Comparison of ENCODE assay signal across 23 cellular contexts in the genomic region with DNA sequence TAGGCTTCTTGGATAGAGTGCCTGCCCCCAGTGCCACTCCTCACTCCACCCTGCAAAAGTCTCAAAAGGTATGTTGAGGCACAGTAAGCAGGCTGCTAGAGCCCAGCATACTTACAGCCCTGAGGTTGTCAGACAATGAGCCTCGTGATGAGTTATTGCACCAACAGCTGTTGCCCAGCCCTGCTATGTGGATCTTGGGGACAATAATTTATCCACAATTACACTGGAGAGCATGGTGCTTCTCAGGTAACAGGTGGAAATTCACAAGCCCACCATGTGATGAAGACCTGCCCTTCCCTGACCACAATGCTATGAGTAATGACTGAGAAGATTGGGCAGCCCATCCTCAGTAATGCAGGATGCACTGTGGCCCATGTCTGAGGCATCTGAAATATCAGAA. TPM values are rescaled to one million over a fixed set of nuclear protein-coding genes. Genes with fewer than 3 reads are reported as not detected.
"Had no signal": no experiment of that assay in that cellular context is flagged by ENCODE, and none has a peak within 500 bp of the region (broad histone marks: within the 10 kb centered on the region; RNA-seq: fewer than 3 reads in every experiment).

No MANE protein-coding gene starts in this region.

- DNase-seq: cerebellar nuclear complex; effector memory CD8-positive, alpha-beta T cell; esophagus squamous epithelium; foreskin fibroblast; immature natural killer cell; kidney; left colon; mammary epithelial cell; mucosa of descending colon; nephron progenitor cell; psoas muscle; retina; stimulated activated CD4-positive, alpha-beta T cell treated with anti-CD3 and anti-CD28 coated beads, Interleukin-2, amount 100 ng/mL, for 24 hours; stimulated activated CD4-positive, alpha-beta T cell treated with anti-CD3 and anti-CD28 coated beads, Interleukin-4, amount 100 ng/mL, for 4 hours; stimulated activated naive B cell treated with anti-CD40 and anti-IgM and Interleukin-4, amounts not matched to agents 10 μg/mL and 1 μg/mL and 100 μg/mL, for 72 hours; trophoblast cell had no signal

- H3K9me3 ChIP-seq: mucosa of descending colon, neutrophil, psoas muscle, right lobe of liver had no signal

- H3K36me3 ChIP-seq: esophagus squamous epithelium, neutrophil, right lobe of liver had no signal

- H3K27me3 ChIP-seq: neutrophil, right lobe of liver had no signal

- FAIRE-seq: colon, kidney, urothelium cell line had no signal

- H3K4me3 ChIP-seq: esophagus squamous epithelium, mucosa of descending colon, psoas muscle, right lobe of liver, skin epidermis had no signal

- H3K4me1 ChIP-seq: esophagus squamous epithelium, psoas muscle, right lobe of liver had no signal

- H3K27ac ChIP-seq: esophagus squamous epithelium, psoas muscle, right lobe of liver, skin epidermis had no signal

RNA-seq across cellular contexts. Expression of a gene that starts 36.5 kb away (rescaled TPM):
- total RNA-seq: esophagus squamous epithelium, lower leg skin, mammary epithelial cell, osteoblast, psoas muscle had no signal
- polyA plus RNA-seq: immature natural killer cell, mammary epithelial cell had no signal
